ENCODE assay signal across 8 cellular contexts in genomic region chr4:145061325-145061920, GRCh38. TPM values are rescaled to one million over a fixed set of nuclear protein-coding genes. Genes with fewer than 3 reads are reported as not detected.
DNase-seq lines count a peak whose midpoint lies in the region; ATAC-seq and TF ChIP-seq lines count a peak whose summit lies in the region.

No MANE protein-coding gene starts in this region.

- POLR2A ChIA-PET in A673 (lab: Charles Lee; ENCODE audit: low non-redundant PET), result interaction anchor here (0.6 kb wide), 1 partner anchor 32 kb away, joined by 3 read pairs; no protein-coding TSS in a partner anchor

- no peak overlapping the region for H3K27ac ChIP-seq in A673 (ENCODE audit: low read depth, low read length, poor library complexity, severe bottlenecking)

- no TSS peak for BruUV-seq in A673 (replicated peaks; lab: Mats Ljungman, UMichigan)

- DNase-seq in A673 (ENCODE audit: low spot score) (peak; percentile 69), NCI-H2227 (lab: John Stamatoyannopoulos, UW; ENCODE audit: unreplicated experiment) (peak; percentile 24), astrocyte of the spinal cord (ENCODE audit: low read depth, low spot score) (peak; percentile 73), kidney tubule cell (ENCODE audit: low spot score) (peak; percentile 65), OCI-M2 (lab: John Stamatoyannopoulos, UW; ENCODE audit: unreplicated experiment) (no peak), occipital lobe (lab: John Stamatoyannopoulos, UW) (no peak)

- in situ Hi-C loops in astrocyte of the spinal cord (cut with HindIII; ENCODE audit: low sequenced_read_pairs), result no loop called here

- intact Hi-C loops in A673 (cut with micrococcal nuclease; ENCODE audit: unreplicated experiment), result loop anchor here (2.0 to 10.0 kb wide), 3 partner anchors 437 to 885 kb away; no protein-coding TSS in a partner anchor

- H3K4me3 ChIP-seq in A673 (ENCODE audit: low read depth, low read length, poor library complexity, severe bottlenecking), result no peak overlapping the region
- no peak overlapping the region for H3K4me3 ChIP-seq in astrocyte of the spinal cord (ENCODE audit: low read depth, low read length)

- no peaks in the 10 kb centered on the region for H3K9me3 ChIP-seq in A673 (ENCODE audit: low read depth, low read length, poor library complexity, severe bottlenecking)

- ATAC-seq in HG03025 (IDR thresholded peaks at IDR 0.05; ENCODE audit: low FRiP score, unreplicated experiment), result peak; percentile 74

- H3K27me3 ChIP-seq in A673 (replicated peaks; ENCODE audit: insufficient read depth, low read depth, low read length, poor library complexity), result no peaks in the 10 kb centered on the region

- peak; percentile 61 for TF ChIP-seq CTCF in A673 (conservative IDR thresholded peaks at IDR 0.05; ENCODE audit: low read depth, low read length)
- 0 out of 2 replicates have a peak, but pooled peaks have one; percentile 1 for TF ChIP-seq CTCF in GM12874 (IDR thresholded peaks at IDR 0.05; ENCODE audit: insufficient read depth, low read depth, low read length)
- TF ChIP-seq CTCF in astrocyte of the spinal cord (IDR thresholded peaks at IDR 0.05; ENCODE audit: low read depth, low read length), result peak; percentile 2

- peaks cover 34% of the 10 kb centered on the region for H3K4me1 ChIP-seq in A673 (ENCODE audit: insufficient read depth, low read length, poor library complexity, severe bottlenecking)

- CTCF ChIA-PET in A673 (lab: Charles Lee), result interaction anchor here (0.6 kb wide), 1 partner anchor 228 kb away, joined by 6 read pairs; no protein-coding TSS in a partner anchor

- H3K36me3 ChIP-seq in A673 (ENCODE audit: insufficient read depth, low read length, poor library complexity, severe bottlenecking), result no peaks in the 10 kb centered on the region

RNA-seq across cellular contexts. Expression of gene ANAPC10, which starts 36.6 kb away (rescaled TPM):
- total RNA-seq in A673 (2021) (27.6 and 30.5 TPM in 2 replicates), occipital lobe (41.5 TPM)

RNA-seq across cellular contexts. Expression of gene ABCE1, which starts 36.7 kb away (rescaled TPM):
- 149 and 163 TPM in 2 replicates for total RNA-seq in A673 (2021)
- total RNA-seq in occipital lobe, result 137 TPM

Comparison
In these comparisons a context has a peak if more than half of its experiments do, and no peak if none do; other contexts are left out.
1. DNase-seq: peak in A673 (single experiment), NCI-H2227 (single experiment), astrocyte of the spinal cord (single experiment) and kidney tubule cell (single experiment); none in OCI-M2 (single experiment) and occipital lobe (single experiment).
2. CTCF ChIP-seq: peak in every context shown above with its lines; median percentile 61 in A673; 2 in astrocyte of the spinal cord; 1 in GM12874.